ENCODE assay signal across 22 cellular contexts in genomic region chr3:89503891-89504391, GRCh38.
A peak's percentile ranks its signal among the peaks of the same experiment; 100 is the strongest.
DNase-seq lines count a peak whose midpoint lies in the region; ATAC-seq, FAIRE-seq and TF ChIP-seq lines count a peak whose summit lies in the region.
"Had no signal": no experiment of that assay in that cellular context is flagged by ENCODE, and none has a peak within 500 bp of the region (broad histone marks: within the 10 kb centered on the region; RNA-seq: fewer than 3 reads in every experiment).

No MANE protein-coding gene starts in this region.

- H3F3A ChIP-seq in PC-3 (ENCODE audit: low read length, unreplicated experiment): no peaks in the 10 kb centered on the region

- TF ChIP-seq CTCF in KMS-11 (conservative IDR thresholded peaks at IDR 0.05; ENCODE audit: low read depth, low read length) (no peak), PC-3 (conservative IDR thresholded peaks at IDR 0.05; ENCODE audit: low read depth, low read length) (no peak), pancreas (IDR thresholded peaks at IDR 0.05) (no peak)

- H3K4me2 ChIP-seq in KMS-11 (no peak overlapping the region), PC-3 (ENCODE audit: low read length) (peak overlapping the region; percentile 14; the same call in 1 of the 2 replicates)
- H3K4me2 ChIP-seq: BLaER1 treated with 17β-estradiol and CSF1 and Interleukin-3, amounts not matched to agents 10 nM and 100 nM had no signal

- H3K9ac ChIP-seq in KMS-11 (no peak overlapping the region), PC-3 (ENCODE audit: low read length) (no peak overlapping the region)
- H3K9ac ChIP-seq: BLaER1 treated with 17β-estradiol and CSF1 and Interleukin-3, amounts not matched to agents 10 nM and 100 nM; GM23248 had no signal

- no TSS peak for BruUV-seq in PC-3 (replicated peaks; lab: Mats Ljungman, UMichigan)

- CTCF ChIA-PET in PC-3 (lab: Charles Lee): no interaction called here

- POLR2A ChIA-PET in PC-3 (lab: Charles Lee; ENCODE audit: unreplicated experiment): no interaction called here

- H3K79me2 ChIP-seq in KMS-11 (ENCODE audit: insufficient read depth, low read depth): no peaks in the 10 kb centered on the region
- H3K79me2 ChIP-seq in PC-3 (ENCODE audit: low read length): no peaks in the 10 kb centered on the region

- ATAC-seq in PC-3 (peak; percentile 73), pancreas (peak; percentile 26 to 56 (median 34))

- no peak overlapping the region for H3K27ac ChIP-seq in KMS-11
- no peak overlapping the region for H3K27ac ChIP-seq in PC-3 (ENCODE audit: low read length)
- H3K27ac ChIP-seq in pancreas: no peak overlapping the region
- H3K27ac ChIP-seq: BLaER1 treated with 17β-estradiol and CSF1 and Interleukin-3, amounts not matched to agents 10 nM and 100 nM; GM23248 had no signal

- H3K4me1 ChIP-seq in KMS-11 (ENCODE audit: low read depth, poor library complexity, severe bottlenecking) (no peaks in the 10 kb centered on the region), PC-3 (ENCODE audit: insufficient read depth, low read length) (0 out of 2 replicates have a peak, but pooled peaks cover 8% of the 10 kb centered on the region), pancreas (no peaks in the 10 kb centered on the region)
- H3K4me1 ChIP-seq: BE2C had no signal

- 8 to 13% methylated on average over 2 of the region's 2 CpGs for WGBS in pancreas, 2 donors

- H4K20me1 ChIP-seq in KMS-11 (ENCODE audit: insufficient read depth) (no peaks in the 10 kb centered on the region), PC-3 (ENCODE audit: low read length) (no peaks in the 10 kb centered on the region)
- H4K20me1 ChIP-seq: BLaER1 treated with 17β-estradiol and CSF1 and Interleukin-3, amounts not matched to agents 10 nM and 100 nM had no signal

- no peaks in the 10 kb centered on the region for H3K9me3 ChIP-seq in PC-3 (ENCODE audit: low read length)
- H3K9me3 ChIP-seq in pancreas: no peaks in the 10 kb centered on the region
- H3K9me3 ChIP-seq: BE2C; BLaER1 treated with 17β-estradiol and CSF1 and Interleukin-3, amounts not matched to agents 10 nM and 100 nM had no signal

- H3K36me3 ChIP-seq in KMS-11 (ENCODE audit: insufficient read depth): no peaks in the 10 kb centered on the region
- no peaks in the 10 kb centered on the region for H3K36me3 ChIP-seq in PC-3 (ENCODE audit: low read depth, low read length)
- H3K36me3 ChIP-seq in pancreas: no peaks in the 10 kb centered on the region
- H3K36me3 ChIP-seq: BE2C; BLaER1 treated with 17β-estradiol and CSF1 and Interleukin-3, amounts not matched to agents 10 nM and 100 nM had no signal

- DNase-seq in PC-3 (peak; percentile 55), pancreas (no peak), G401 (ENCODE audit: low spot score) (no peak), ACHN (no peak), GM19239 (ENCODE audit: insufficient read length, low spot score) (no peak)
- no peak for DNase-seq in activated naive CD4-positive, alpha-beta T cell treated with anti-CD3 and anti-CD28 coated beads, Interleukin-2, amount 50 U/mL, for 16 hours
- DNase-seq: AML-193; BE2C; Calu3; CD4-positive, alpha-beta memory T cell; COR-L47; DMS53; DMS79 treated with DMSO at 0.1 percent for 48 hours; GM23248; H7; HCEC 1CT had no signal

- no peak for FAIRE-seq in pancreas (lab: Jason Lieb, UNC)
- no peak for FAIRE-seq in GM19239 (lab: Jason Lieb, UNC)
- FAIRE-seq: A204.1, G401.6, GM12892, H1 had no signal

- intact Hi-C loops in PC-3 (cut with micrococcal nuclease) (no loop called here), pancreas (cut with DNase I) (no loop called here)

- H3K4me3 ChIP-seq in KMS-11 (IDR thresholded peaks at IDR 0.05; ENCODE audit: insufficient read depth, low read depth, low read length) (no peak overlapping the region), PC-3 (ENCODE audit: low read length) (no peak overlapping the region), pancreas (no peak overlapping the region)
- H3K4me3 ChIP-seq: BLaER1 treated with 17β-estradiol and CSF1 and Interleukin-3, amounts not matched to agents 10 nM and 100 nM; GM23248 had no signal

- H3K27me3 ChIP-seq in KMS-11 (ENCODE audit: insufficient read depth, low read depth): no peaks in the 10 kb centered on the region
- H3K27me3 ChIP-seq in PC-3 (ENCODE audit: low read length): peaks cover 9% of the 10 kb centered on the region
- no peaks in the 10 kb centered on the region for H3K27me3 ChIP-seq in pancreas
- H3K27me3 ChIP-seq: BE2C; BLaER1 treated with 17β-estradiol and CSF1 and Interleukin-3, amounts not matched to agents 10 nM and 100 nM had no signal

- H2AFZ ChIP-seq in KMS-11 (ENCODE audit: low read depth) (peak overlapping the region; percentile 3; the same call in 1 of the 2 replicates), PC-3 (ENCODE audit: low read length) (no peak overlapping the region)
- H2AFZ ChIP-seq: GM23248 had no signal

- no peaks in the 10 kb centered on the region for H3K9me2 ChIP-seq in PC-3 (replicated peaks; ENCODE audit: low read length)

- in situ Hi-C loops in G401 (cut with HindIII; ENCODE audit: low sequenced_read_pairs): no loop called here
- in situ Hi-C loops in ACHN (cut with HindIII; ENCODE audit: low pct_ligation_motif_present, low pct_unique_long_range_greater_than_20kb, low sequenced_read_pairs): no loop called here
